In the genomic region with DNA sequence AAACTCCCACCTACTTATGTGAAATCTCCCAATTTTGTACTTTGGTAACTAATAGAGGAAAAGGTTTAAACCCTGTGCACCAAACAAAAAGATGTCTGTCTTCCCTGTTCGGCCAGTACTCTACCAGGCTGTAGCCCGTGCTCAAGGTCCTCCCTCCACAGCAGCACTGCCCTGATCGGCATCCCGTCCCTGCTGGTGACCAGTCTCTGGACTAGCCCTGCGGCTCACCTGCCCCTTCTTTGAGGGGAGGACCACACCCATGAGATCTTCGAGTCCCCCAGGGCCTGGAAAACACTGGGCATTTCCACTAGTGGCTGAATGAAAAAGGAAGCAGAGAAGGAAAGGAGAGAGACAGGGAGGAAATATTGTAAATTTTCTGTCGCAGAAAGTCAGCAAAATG, we compare ENCODE assay signal across 30 cellular contexts. TPM values are rescaled to one million over a fixed set of nuclear protein-coding genes. Genes with fewer than 3 reads are reported as not detected.
DNase-seq lines count a peak whose midpoint lies in the region; TF ChIP-seq lines count a peak whose summit lies in the region.
"Had no signal": no experiment of that assay in that cellular context is flagged by ENCODE, and none has a peak within 500 bp of the region (broad histone marks: within the 10 kb centered on the region; RNA-seq: fewer than 3 reads in every experiment).

No MANE protein-coding gene starts in this region.

- POLR2A ChIA-PET in CD8-positive, alpha-beta memory T cell (lab: Charles Lee) = no interaction called here

- H3K27ac Mint-ChIP-seq in CD8-positive, alpha-beta memory T cell = no peak overlapping the region
- H3K27ac Mint-ChIP-seq: activated naive CD8-positive, alpha-beta T cell treated with anti-CD3 and anti-CD28 coated beads, Interleukin-2, amount 50 U/mL, for 24 hours; mesothelial cell of epicardium; naive thymus-derived CD8-positive, alpha-beta T cell; T-helper 2 cell treated with Interferon-gamma antibody and Interleukin-4, amounts not matched to agents 5 μg/mL and 100 μg/mL, for 36 hours had no signal

- CTCF ChIA-PET in CD8-positive, alpha-beta memory T cell (lab: Charles Lee) = interaction anchor here (0.6 to 1.5 kb wide), 2 partner anchors 22 to 35 kb away, joined by 3 to 4 read pairs; no protein-coding TSS in a partner anchor

- H3K27me3 Mint-ChIP-seq in CD8-positive, alpha-beta memory T cell = peaks cover 27 to 32% of the 10 kb centered on the region in 2 donors

- in situ Hi-C loops in brain microvascular endothelial cell (cut with HindIII; ENCODE audit: low pct_ligation_motif_present, low sequenced_read_pairs) (no loop called here), GM13976 (cut with MboI; ENCODE audit: low sequenced_read_pairs, unreplicated experiment) (no loop called here)

- no peaks in the 10 kb centered on the region for H3K9me3 Mint-ChIP-seq in CD8-positive, alpha-beta memory T cell
- H3K9me3 Mint-ChIP-seq: activated naive CD8-positive, alpha-beta T cell treated with anti-CD3 and anti-CD28 coated beads, Interleukin-2, amount 50 U/mL, for 24 hours; mesothelial cell of epicardium; naive thymus-derived CD8-positive, alpha-beta T cell; T-helper 2 cell treated with Interferon-gamma antibody and Interleukin-4, amounts not matched to agents 5 μg/mL and 100 μg/mL, for 36 hours had no signal

- H3K4me1 Mint-ChIP-seq in CD8-positive, alpha-beta memory T cell = peaks cover 7 to 14% (median 10%) of the 10 kb centered on the region in 3 donors

- peak overlapping the region; percentile 20 for H3K9ac ChIP-seq in HUES6 (ENCODE audit: low read length)
- no peak overlapping the region for H3K9ac ChIP-seq in iPS-18a (ENCODE audit: low read length)
- H3K9ac ChIP-seq: BLaER1, parathyroid adenoma had no signal

- H3K36me3 ChIP-seq in HUES6 (ENCODE audit: control insufficient read depth, insufficient read depth, low read length) (peaks cover 28% of the 10 kb centered on the region), brain microvascular endothelial cell (replicated peaks) (no peaks in the 10 kb centered on the region), iPS-18a (ENCODE audit: control insufficient read depth, low read depth, low read length) (peaks cover 11% of the 10 kb centered on the region)
- H3K36me3 ChIP-seq in CD8-positive, alpha-beta memory T cell (ENCODE audit: insufficient read depth, low read length) = no peaks in the 10 kb centered on the region
- H3K36me3 ChIP-seq: BLaER1, left lung, MG63, right atrium auricular region had no signal

- H3K9me3 ChIP-seq in HUES6 (ENCODE audit: control insufficient read depth, insufficient read depth, low read depth, low read length) (no peaks in the 10 kb centered on the region), iPS-18a (ENCODE audit: control insufficient read depth, low read depth, low read length) (no peaks in the 10 kb centered on the region)
- no peaks in the 10 kb centered on the region for H3K9me3 ChIP-seq in CD8-positive, alpha-beta memory T cell (ENCODE audit: low read length)
- H3K9me3 ChIP-seq: BLaER1, body of pancreas, Caco-2, left lung, MG63, right atrium auricular region had no signal

- peaks cover 0 to 2% (median 0%) of the 10 kb centered on the region in 3 donors for H3K36me3 Mint-ChIP-seq in CD8-positive, alpha-beta memory T cell
- H3K36me3 Mint-ChIP-seq: mesothelial cell of epicardium; naive thymus-derived CD8-positive, alpha-beta T cell had no signal

- TF ChIP-seq CTCF in brain microvascular endothelial cell (IDR thresholded peaks at IDR 0.05; ENCODE audit: low read depth, low read length, missing control alignments) (no peak), GM13976 (IDR thresholded peaks at IDR 0.05; ENCODE audit: borderline replicate concordance, control extremely low read depth, extremely low read depth, insufficient read depth, missing control alignments) (no peak)

- H3K4me3 ChIP-seq in HUES6 (ENCODE audit: low read depth, low read length) (peak overlapping the region; percentile 92; the same call in 1 of the 2 replicates), brain microvascular endothelial cell (ENCODE audit: low read depth, low read length) (peak overlapping the region; percentile 81), iPS-18a (ENCODE audit: low read length) (peak overlapping the region; percentile 87), skeletal muscle cell (ENCODE audit: low read depth, low read length) (peak overlapping the region; percentile 88)
- no peak overlapping the region for H3K4me3 ChIP-seq in CD8-positive, alpha-beta memory T cell (ENCODE audit: low read length)
- H3K4me3 ChIP-seq: BLaER1, body of pancreas, left lung, MG63 had no signal

- H3K4me1 ChIP-seq in HUES6 (ENCODE audit: control insufficient read depth, insufficient read depth, low read length) = peaks cover 67% of the 10 kb centered on the region
- peaks cover 63% of the 10 kb centered on the region for H3K4me1 ChIP-seq in iPS-18a (ENCODE audit: control insufficient read depth, low read depth, low read length)
- peaks cover 7% of the 10 kb centered on the region for H3K4me1 ChIP-seq in CD8-positive, alpha-beta memory T cell (ENCODE audit: insufficient read depth, low read length)
- H3K4me1 ChIP-seq: parathyroid adenoma had no signal

- H3K4me3 Mint-ChIP-seq in CD8-positive, alpha-beta memory T cell = peak overlapping the region in 1 of 7 donors; percentile 44
- H3K4me3 Mint-ChIP-seq: activated naive CD8-positive, alpha-beta T cell treated with anti-CD3 and anti-CD28 coated beads, Interleukin-2, amount 50 U/mL, for 24 hours; T-helper 2 cell treated with Interferon-gamma antibody and Interleukin-4, amounts not matched to agents 5 μg/mL and 100 μg/mL, for 36 hours had no signal

- 0 out of 2 replicates have a peak overlapping the region, but pooled peaks have one; percentile 20 for H3K27ac ChIP-seq in HUES6 (ENCODE audit: low read depth, low read length)
- no peak overlapping the region for H3K27ac ChIP-seq in brain microvascular endothelial cell
- no peak overlapping the region for H3K27ac ChIP-seq in iPS-18a (ENCODE audit: low read length)
- H3K27ac ChIP-seq in CD8-positive, alpha-beta memory T cell (ENCODE audit: low read depth, low read length) = no peak overlapping the region
- H3K27ac ChIP-seq: BLaER1, body of pancreas, left lung, parathyroid adenoma, right atrium auricular region had no signal

- H3K27me3 ChIP-seq in HUES6 (ENCODE audit: control insufficient read depth, insufficient read depth, low read length) = peaks cover 19% of the 10 kb centered on the region
- H3K27me3 ChIP-seq in brain microvascular endothelial cell (replicated peaks) = no peaks in the 10 kb centered on the region
- H3K27me3 ChIP-seq in iPS-18a (ENCODE audit: control insufficient read depth, insufficient read depth, low read length) = peaks cover 17% of the 10 kb centered on the region
- peaks cover 21% of the 10 kb centered on the region for H3K27me3 ChIP-seq in CD8-positive, alpha-beta memory T cell (ENCODE audit: insufficient read depth, low read length, poor library complexity, severe bottlenecking)
- H3K27me3 ChIP-seq: body of pancreas, right atrium auricular region had no signal

- DNase-seq in brain microvascular endothelial cell = no peak
- no peak for DNase-seq in skeletal muscle cell (ENCODE audit: low read depth)
- no peak for DNase-seq in cortex of kidney (lab: John Stamatoyannopoulos, UW)
- no peak for DNase-seq in GM13976 (ENCODE audit: low spot score)
- no peak for DNase-seq in putamen (ENCODE audit: low spot score)
- DNase-seq in CD8-positive, alpha-beta memory T cell = no peak
- DNase-seq: activated CD4-positive, alpha-beta T cell treated with anti-CD3 and anti-CD28 coated beads for 48 hours; activated gamma-delta T cell treated with Interleukin-2 at 50 U/mL for 16 hours; activated naive CD8-positive, alpha-beta T cell treated with anti-CD3 and anti-CD28 coated beads, Interleukin-2, amount 50 U/mL, for 24 hours; activated T-cell treated with anti-CD3 and anti-CD28 coated beads, Interleukin-2, amount 50 U/mL, for 1 hour; body of pancreas; DMS79; effector CD4-positive, alpha-beta T cell; foreskin melanocyte; GF-D8; KBM-7; MG63; naive thymus-derived CD8-positive, alpha-beta T cell; NCI-H1436; NCI-H510A; stimulated activated CD4-positive, alpha-beta T cell treated with anti-CD3 and anti-CD28 coated beads, Interleukin-2, amount 100 ng/mL, for 48 hours had no signal

RNA-seq across cellular contexts. Expression of gene GFPT2, which starts 2.8 kb away (rescaled TPM):
- 1 to 10 TPM; 1.7 to 1.9 TPM for total RNA-seq in CD8-positive, alpha-beta memory T cell
- polyA plus RNA-seq in CD8-positive, alpha-beta memory T cell = 0.41 TPM

RNA-seq across cellular contexts. Expression of gene MAPK9, which starts 58.4 kb away (rescaled TPM):
- total RNA-seq in CD8-positive, alpha-beta memory T cell = 10 to 100 TPM; 44.3 to 46.2 TPM
- 34.9 TPM for polyA plus RNA-seq in CD8-positive, alpha-beta memory T cell
